ENCODE assay signal across 8 cellular contexts in the genomic region with DNA sequence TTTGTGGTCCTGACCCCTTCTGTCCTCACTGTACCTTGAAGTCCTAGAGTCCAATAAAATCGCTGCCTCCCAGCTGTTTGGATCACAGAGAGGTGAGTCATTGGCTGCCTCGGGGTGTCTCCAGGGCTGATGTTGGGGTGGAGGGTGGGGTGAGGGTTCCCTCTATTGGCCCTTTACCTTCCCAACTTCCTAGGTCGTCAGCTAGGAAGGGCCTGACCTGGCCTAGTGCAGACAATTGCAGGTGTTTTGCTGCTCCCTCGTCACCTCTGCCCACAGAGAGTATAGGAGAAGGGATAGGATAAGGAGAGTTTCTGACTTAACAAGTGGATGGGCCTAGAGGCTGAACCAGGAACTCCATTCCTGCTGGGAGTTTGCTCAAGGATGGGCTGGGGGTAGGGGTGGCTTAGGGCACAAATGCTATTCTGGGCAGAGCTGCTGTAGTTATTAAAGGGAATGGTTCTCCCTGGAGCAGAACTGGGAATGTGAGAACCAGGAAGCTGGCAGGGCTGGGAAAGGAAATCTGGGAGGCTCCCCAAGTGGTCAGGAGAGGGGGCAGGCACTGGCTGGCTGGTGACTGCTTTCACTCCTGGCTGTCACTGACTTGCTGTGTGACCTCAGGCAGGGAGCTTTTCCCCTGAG. TPM values are rescaled to one million over a fixed set of nuclear protein-coding genes. Genes with fewer than 3 reads are reported as not detected.
DNase-seq lines count a peak whose midpoint lies in the region; FAIRE-seq and TF ChIP-seq lines count a peak whose summit lies in the region.

No MANE protein-coding gene starts in this region.

- peak; percentile 34; the same call in 1 of the 2 replicates for TF ChIP-seq CTCF in OCI-LY7 (conservative IDR thresholded peaks at IDR 0.05; ENCODE audit: low read length)
- TF ChIP-seq CTCF in dorsolateral prefrontal cortex (IDR thresholded peaks at IDR 0.05 in 54 of 56, conservative IDR thresholded peaks at IDR 0.05 in 2 of 56; ENCODE audit: low read depth in 1 of 56, partially characterized antibody in 56 of 56) = peak in 7 of 56 donors; percentile 1 to 30 (median 12)

- no peaks in the 10 kb centered on the region for H3K27me3 ChIP-seq in dorsolateral prefrontal cortex

- H3K27ac ChIP-seq in OCI-LY7 (ENCODE audit: low read depth, low read length, poor library complexity, severe bottlenecking) = peak overlapping the region; percentile 54
- peak overlapping the region in 58 of 59 donors; percentile 80 to 100 (median 98) for H3K27ac ChIP-seq in dorsolateral prefrontal cortex
- peak overlapping the region; percentile 100 for H3K27ac ChIP-seq in mesodermal cell (ENCODE audit: low read depth, low read length, severe bottlenecking)

- POLR2A ChIA-PET in OCI-LY7 (lab: Charles Lee) = interaction anchor here (0.6 kb wide), 2 partner anchors 13 to 372 kb away, joined by 3 read pairs; no protein-coding TSS in a partner anchor

- H3K36me3 ChIP-seq in OCI-LY7 (ENCODE audit: insufficient read depth, low read length) (no peaks in the 10 kb centered on the region), mesodermal cell (ENCODE audit: control insufficient read depth, insufficient read depth, low read length) (peaks cover 2% of the 10 kb centered on the region)

- CTCF ChIA-PET in OCI-LY7 (lab: Charles Lee; ENCODE audit: unreplicated experiment) = no interaction called here

- peak overlapping the region; percentile 86; the same call in 1 of the 2 replicates for H2AFZ ChIP-seq in OCI-LY7 (ENCODE audit: low read length)

- no TSS peak for BruUV-seq in OCI-LY7 (replicated peaks; lab: Mats Ljungman, UMichigan)

- intact Hi-C loops in OCI-LY7 (cut with micrococcal nuclease; ENCODE audit: unreplicated experiment) = loop anchor here (2.0 kb wide), 1 partner anchor 403 kb away; the partner anchor contains the start of gene AHCY
- intact Hi-C loops in dorsolateral prefrontal cortex (cut with DNase I) = loop anchor here (2.0 to 10.0 kb wide), 6 partner anchors 29 to 393 kb away; partner anchors contain the start of genes NCOA6 (in 2 of the 2) and PIGU (in 1 of the 2)

- H4K20me1 ChIP-seq in OCI-LY7 (ENCODE audit: insufficient read depth, low read length) = no peaks in the 10 kb centered on the region

- no peak for FAIRE-seq in GM19239 (lab: Jason Lieb, UNC)

- H3K4me3 ChIP-seq in OCI-LY7 (ENCODE audit: low read depth, low read length, poor library complexity, severe bottlenecking) = peak overlapping the region; percentile 93
- H3K4me3 ChIP-seq in dorsolateral prefrontal cortex = peak overlapping the region in 57 of 59 donors; percentile 47 to 98 (median 86)
- H3K4me3 ChIP-seq in mesodermal cell (ENCODE audit: extremely low read depth, insufficient read depth, low read length, poor library complexity, severe bottlenecking) = peak overlapping the region; percentile 69

- DNase-seq in activated CD4-positive, alpha-beta T cell treated with anti-CD3 and anti-CD28 coated beads for 48 hours = peak; percentile 27
- no peak for DNase-seq in activated CD4-positive, alpha-beta T cell treated with anti-CD3 and anti-CD28 coated beads for 4 hours
- DNase-seq in OCI-LY7 (ENCODE audit: low spot score) = no peak
- peak in 1 of 10 donors; percentile 19 for DNase-seq in dorsolateral prefrontal cortex
- no peak for DNase-seq in NCI-H1105 (lab: John Stamatoyannopoulos, UW)
- no peak for DNase-seq in GM19239 (ENCODE audit: insufficient read length, low spot score)
- DNase-seq in epidermal melanocyte (ENCODE audit: insufficient read length, low spot score) = no peak

- peaks cover 22% of the 10 kb centered on the region for H3K4me1 ChIP-seq in OCI-LY7 (ENCODE audit: insufficient read depth, low read length, poor library complexity, severe bottlenecking)
- peaks cover 27% of the 10 kb centered on the region for H3K4me1 ChIP-seq in mesodermal cell (ENCODE audit: control insufficient read depth, insufficient read depth, low read length, poor library complexity, severe bottlenecking)

- WGBS in mesodermal cell (ENCODE audit: insufficient coverage in 2 of 2), 2 experiments = 83% methylated on average over 1 of the region's 4 CpGs

- H3K9me2 ChIP-seq in OCI-LY7 (ENCODE audit: insufficient read depth, low read length) = no peaks in the 10 kb centered on the region

- H3K9me3 ChIP-seq in OCI-LY7 (ENCODE audit: low read length) (no peaks in the 10 kb centered on the region), mesodermal cell (ENCODE audit: control insufficient read depth, low read length) (no peaks in the 10 kb centered on the region)

- peak overlapping the region; percentile 94 for H3K4me2 ChIP-seq in OCI-LY7 (ENCODE audit: low read length)

- H3K79me2 ChIP-seq in OCI-LY7 (ENCODE audit: insufficient read depth, low read depth, low read length) = no peaks in the 10 kb centered on the region

RNA-seq across cellular contexts. Expression of gene TP53INP2, which starts 1.4 kb away (rescaled TPM):
- 0.73 and 0.82 TPM in 2 replicates for total RNA-seq in OCI-LY7 (2014; rRNA removed; shearing (Covaris generic))
- total RNA-seq in OCI-LY7 (2022) (6.4 and 7.9 TPM in 2 replicates), dorsolateral prefrontal cortex (100 to 1,000 TPM in 68 of 120 experiments, 10 to 100 TPM in 52; 27.3 to 337 (median 106) TPM)
- polyA plus RNA-seq in mesodermal cell (2013, experiment 1 of 2) = 36.2 TPM
- 31.7 TPM for polyA plus RNA-seq in mesodermal cell (2013, experiment 2 of 2)

RNA-seq across cellular contexts. Expression of gene PIGU, which starts 28.6 kb away (rescaled TPM):
- total RNA-seq in OCI-LY7 (2014; rRNA removed; shearing (Covaris generic)) = 14.5 and 16.6 TPM in 2 replicates
- total RNA-seq in OCI-LY7 (2022) = 27.7 and 27.9 TPM in 2 replicates
- 10 to 100 TPM; 15.5 to 38.4 (median 22.8) TPM for total RNA-seq in dorsolateral prefrontal cortex
- 37.7 TPM for polyA plus RNA-seq in mesodermal cell (2013, experiment 1 of 2)
- 31.1 TPM for polyA plus RNA-seq in mesodermal cell (2013, experiment 2 of 2)
